Comparison of ENCODE assay signal across 22 cellular contexts in the genomic region with DNA sequence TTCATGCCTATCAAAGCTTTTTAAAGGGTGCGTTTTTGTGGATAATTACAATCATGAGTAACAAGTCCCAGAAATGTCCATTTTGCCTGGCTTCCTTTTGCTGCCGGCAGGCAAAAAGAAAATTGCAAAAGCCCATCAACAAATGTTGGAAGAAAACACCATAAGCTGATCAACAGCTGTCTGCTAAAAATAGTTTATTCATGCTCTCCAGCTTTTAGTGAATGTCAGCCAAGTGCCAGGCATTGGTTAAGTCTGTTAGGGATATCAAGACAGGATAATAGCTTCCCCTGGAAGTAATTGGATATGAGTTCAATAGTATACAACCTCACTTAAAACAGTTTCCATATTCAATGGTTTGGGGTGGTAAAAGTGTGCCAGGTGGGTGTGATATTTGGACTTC. TPM values are rescaled to one million over a fixed set of nuclear protein-coding genes. Genes with fewer than 3 reads are reported as not detected.
"Had no signal": no experiment of that assay in that cellular context is flagged by ENCODE, and none has a peak within 500 bp of the region (broad histone marks: within the 10 kb centered on the region; RNA-seq: fewer than 3 reads in every experiment).

No MANE protein-coding gene starts in this region.

- DNase-seq: activated T-cell treated with anti-CD3 and anti-CD28 coated beads, Interleukin-2, amount 50 U/mL, for 1 hour; brain microvascular endothelial cell; caudate nucleus; effector CD4-positive, alpha-beta T cell; foreskin melanocyte; hypothalamus; left ventricle myocardium superior; midbrain; nephron progenitor cell; pancreas; right lobe of liver; stimulated activated CD4-positive, alpha-beta T cell treated with anti-CD3 and anti-CD28 coated beads, Interleukin-15, amount 100 ng/mL, for 24 hours; stomach; T-helper 9 cell had no signal

- H3K36me3 ChIP-seq: brain microvascular endothelial cell, pancreas, right lobe of liver, stomach, suprapubic skin, tibial nerve had no signal

- FAIRE-seq: endometrium, pancreas, urothelium cell line had no signal

- H3K27ac ChIP-seq: brain microvascular endothelial cell, pancreas, right lobe of liver, stomach, suprapubic skin, tibial nerve had no signal

- H3K9me3 ChIP-seq: pancreas, right lobe of liver, stomach, suprapubic skin, tibial nerve had no signal

- ATAC-seq: activated naive CD4-positive, alpha-beta T cell treated with anti-CD3 and anti-CD28 coated beads, Interleukin-2, amount 50 U/mL, for 72 hours; left ventricle myocardium superior; pancreas; right lobe of liver; stimulated activated memory B cell treated with anti-CD40 and anti-IgM and Interleukin-4, amounts not matched to agents 10 μg/mL and 1 μg/mL and 100 μg/mL, for 72 hours; WTC11 had no signal

- H3K4me2 ChIP-seq: smooth muscle cell had no signal

- H3K27me3 ChIP-seq: pancreas, right lobe of liver, stomach, suprapubic skin, tibial nerve had no signal

- H3K4me3 ChIP-seq: pancreas, right lobe of liver, smooth muscle cell, stomach, suprapubic skin, tibial nerve had no signal

RNA-seq across cellular contexts. Expression of a gene that starts 13.6 kb away (rescaled TPM):
- total RNA-seq: left ventricle myocardium superior, tibial nerve had no signal
